ENCODE assay signal across 15 cellular contexts in the genomic region with DNA sequence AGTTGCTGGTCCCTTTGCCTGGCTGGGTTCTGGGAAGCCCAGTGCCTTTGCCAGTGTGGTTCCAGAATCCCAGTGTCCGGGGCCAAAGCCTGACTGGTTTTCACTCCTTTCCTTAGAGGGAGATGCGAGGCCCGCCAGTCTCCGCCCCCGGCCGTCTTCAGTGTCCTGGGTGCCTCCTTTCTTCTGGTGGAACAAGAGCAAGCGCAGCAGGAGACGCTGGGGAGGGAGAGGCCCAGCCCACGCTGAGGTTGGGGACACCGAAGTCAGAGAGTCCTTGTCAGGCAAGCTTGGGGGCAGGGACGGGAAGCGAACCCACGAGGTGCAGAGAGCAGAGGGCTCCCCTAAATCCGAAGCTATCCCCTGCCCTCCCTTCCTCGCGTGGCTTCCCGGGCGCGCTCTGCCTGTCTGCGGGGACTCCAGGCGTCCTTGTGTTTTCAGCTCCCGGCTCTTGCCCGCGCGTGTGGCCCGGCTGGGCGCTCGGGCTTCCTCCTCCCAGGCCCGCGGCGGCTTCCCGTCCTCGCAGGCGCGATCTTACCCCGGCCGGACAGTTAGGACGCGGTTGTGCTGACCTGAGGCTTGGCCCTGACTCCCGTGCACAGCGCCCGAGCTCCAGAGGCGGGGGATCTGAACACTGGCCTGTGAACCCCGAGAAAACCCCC.
DNase-seq lines count a peak whose midpoint lies in the region; ATAC-seq, FAIRE-seq and TF ChIP-seq lines count a peak whose summit lies in the region.
"Had no signal": no experiment of that assay in that cellular context is flagged by ENCODE, and none has a peak within 500 bp of the region (broad histone marks: within the 10 kb centered on the region; RNA-seq: fewer than 3 reads in every experiment).

No MANE protein-coding gene starts in this region.

- ATAC-seq in K562 (peak; percentile 64), aorta (ENCODE audit: low FRiP score) (no peak)

- BruUV-seq in K562 (replicated peaks; lab: Mats Ljungman, UMichigan): no TSS peak

- WGBS in K562 (ENCODE audit: insufficient coverage, low coverage, missing lambda C conversion rate): 1% methylated on average over 39 of the region's 44 CpGs
- 4 to 5% methylated on average over 38 to 44 of the region's 44 CpGs for WGBS in aorta, 2 donors

- H3K79me2 ChIP-seq in K562 (ENCODE audit: control insufficient read depth, insufficient read depth, low read length): no peaks in the 10 kb centered on the region

- no peak for TF ChIP-seq RAD21 in K562 (CRISPR knock-in tag; conservative IDR thresholded peaks at IDR 0.05 in 1 of 2, IDR thresholded peaks at IDR 0.05 in 1 of 2)

- H3K4me3 ChIP-seq in K562 (no peak overlapping the region), iPS-18c (ENCODE audit: insufficient read depth, low read depth, low read length) (peak overlapping the region; percentile 25), skeletal muscle satellite cell (ENCODE audit: low read length) (no peak overlapping the region), aorta (ENCODE audit: low read length in 2 of 2) (no peak overlapping the region)

- H3K9ac ChIP-seq in K562 (ENCODE audit: insufficient read depth in 1 of 2, low read depth in 2 of 2, low read length in 2 of 2) (peak overlapping the region in 1 of 2 experiments; percentile 14; a peak in 1 of 4 replicates), skeletal muscle satellite cell (ENCODE audit: low read depth, low read length) (no peak overlapping the region)

- H3K4me1 ChIP-seq in K562 (replicated peaks in 1 of 2; ENCODE audit: control insufficient read depth in 2 of 2, insufficient read depth in 2 of 2, low read length in 2 of 2) (peaks cover 0 to 9% of the 10 kb centered on the region in 2 experiments; a peak in 2 of 5 replicates), skeletal muscle satellite cell (ENCODE audit: control insufficient read depth, insufficient read depth, low read length) (no peaks in the 10 kb centered on the region), aorta (ENCODE audit: control insufficient read depth in 1 of 2, insufficient read depth in 2 of 2, low read length in 2 of 2) (no peaks in the 10 kb centered on the region)

- H3K9me1 ChIP-seq in K562 (ENCODE audit: control insufficient read depth, insufficient read depth, low read length): no peaks in the 10 kb centered on the region

- H3K9me3 ChIP-seq in K562 (replicated peaks; ENCODE audit: control insufficient read depth, insufficient read depth, low read depth, low read length) (no peaks in the 10 kb centered on the region), iPS-18c (ENCODE audit: control insufficient read depth, insufficient read depth, low read length) (peaks cover 5% of the 10 kb centered on the region), skeletal muscle satellite cell (replicated peaks; ENCODE audit: low read length) (no peaks in the 10 kb centered on the region), aorta (ENCODE audit: control insufficient read depth, low read length) (peaks cover 4% of the 10 kb centered on the region)

- intact Hi-C loops in K562 (cut with micrococcal nuclease): no loop called here
- intact Hi-C loops in aorta (cut with DNase I): no loop called here

- DNase-seq in activated CD4-positive, alpha-beta T cell treated with anti-CD3 and anti-CD28 coated beads for 48 hours: peak; percentile 2
- DNase-seq in activated CD4-positive, alpha-beta T cell treated with anti-CD3 and anti-CD28 coated beads, Interleukin-2, amount 50 U/mL, for 4 hours: no peak
- DNase-seq in K562 (ENCODE audit: extremely low read depth in 1 of 4, low spot score in 3 of 4) (peak in 2 of 4 experiments; percentile 27 to 30), DMS 273 (lab: John Stamatoyannopoulos, UW; ENCODE audit: unreplicated experiment) (no peak), aorta (no peak), NAMALWA (ENCODE audit: low spot score) (no peak)
- DNase-seq: activated CD4-positive, alpha-beta T cell treated with anti-CD3 and anti-CD28 coated beads, Interleukin-2, amount 10 ng/mL, durations not matched to agents 7 days and 5 days; activated naive CD4-positive, alpha-beta T cell; hippocampal formation; NCI-H1105 treated with DMSO at 0.1 percent for 48 hours; NCI-H748 treated with DMSO at 0.1 percent for 48 hours had no signal

- CTCF ChIA-PET in K562 (lab: Yijun Ruan, JAX; ENCODE audit: low intra/inter-chr PET ratio): no interaction called here

- H3K27ac ChIP-seq in K562 (ENCODE audit: extremely low read depth, low read depth, low read length): no peak overlapping the region
- H3K27ac ChIP-seq in aorta (ENCODE audit: low read depth in 1 of 2, low read length in 2 of 2): no peak overlapping the region
- H3K27ac ChIP-seq: HL-60 had no signal

- TF ChIP-seq EP300 in K562 (IDR thresholded peaks at IDR 0.05; ENCODE audit: low read length): no peak

- in situ Hi-C loops in K562 (cut with MboI): no loop called here

- H3K4me2 ChIP-seq in K562 (ENCODE audit: insufficient read depth, low read length): peak overlapping the region; percentile 17; the same call in 1 of the 2 replicates
- H3K4me2 ChIP-seq in skeletal muscle satellite cell (ENCODE audit: low read length): peak overlapping the region; percentile 57

- 0 out of 2 replicates have a peak, but pooled peaks cover 9% of the 10 kb centered on the region for H4K20me1 ChIP-seq in K562 (replicated peaks; ENCODE audit: control insufficient read depth, insufficient read depth, low read length)

- no peak for TF ChIP-seq POLR2A in K562 (conservative IDR thresholded peaks at IDR 0.05)

- POLR2A ChIA-PET in K562 (lab: Yijun Ruan, JAX): interaction anchor here (0.6 to 1.2 kb wide), 5 partner anchors 8 to 349 kb away, joined by 3 to 4 read pairs (median 3); no protein-coding TSS in a partner anchor

- no peak overlapping the region for H2AFZ ChIP-seq in K562 (ENCODE audit: low read depth, low read length)

- TF ChIP-seq CTCF in K562 (IDR thresholded peaks at IDR 0.05 in 2 of 3, conservative IDR thresholded peaks at IDR 0.05 in 1 of 3; ENCODE audit: insufficient read depth in 2 of 3, low read depth in 1 of 3, low read length in 3 of 3): no peak

- H3K36me3 ChIP-seq in K562 (ENCODE audit: control insufficient read depth, insufficient read depth, low read length): no peaks in the 10 kb centered on the region
- H3K36me3 ChIP-seq in skeletal muscle satellite cell (ENCODE audit: insufficient read depth, low read length): no peaks in the 10 kb centered on the region
- no peaks in the 10 kb centered on the region for H3K36me3 ChIP-seq in aorta (ENCODE audit: control insufficient read depth in 1 of 2, insufficient read depth in 2 of 2, low read length in 1 of 2)

- H3K27me3 ChIP-seq in K562 (ENCODE audit: control insufficient read depth in 2 of 2, insufficient read depth in 2 of 2, low read length in 2 of 2): peaks cover 70 to 82% of the 10 kb centered on the region in 2 experiments
- H3K27me3 ChIP-seq in skeletal muscle satellite cell (ENCODE audit: control insufficient read depth, insufficient read depth, low read length): peaks cover 59% of the 10 kb centered on the region
- no peaks in the 10 kb centered on the region for H3K27me3 ChIP-seq in aorta (ENCODE audit: control insufficient read depth in 1 of 2, insufficient read depth in 2 of 2, low read length in 1 of 2)

- no peak for FAIRE-seq in K562 (lab: Jason Lieb, UNC)
- FAIRE-seq: A204.1 had no signal

TF ChIP-seq in K562, 482 proteins besides CTCF, POLR2A, EP300 and RAD21 (continues in another document):
- TF ChIP-seq ILK (tag; IDR thresholded peaks at IDR 0.05; ENCODE audit: borderline replicate concordance, low read depth): no peak
- TF ChIP-seq, protein P1, sequence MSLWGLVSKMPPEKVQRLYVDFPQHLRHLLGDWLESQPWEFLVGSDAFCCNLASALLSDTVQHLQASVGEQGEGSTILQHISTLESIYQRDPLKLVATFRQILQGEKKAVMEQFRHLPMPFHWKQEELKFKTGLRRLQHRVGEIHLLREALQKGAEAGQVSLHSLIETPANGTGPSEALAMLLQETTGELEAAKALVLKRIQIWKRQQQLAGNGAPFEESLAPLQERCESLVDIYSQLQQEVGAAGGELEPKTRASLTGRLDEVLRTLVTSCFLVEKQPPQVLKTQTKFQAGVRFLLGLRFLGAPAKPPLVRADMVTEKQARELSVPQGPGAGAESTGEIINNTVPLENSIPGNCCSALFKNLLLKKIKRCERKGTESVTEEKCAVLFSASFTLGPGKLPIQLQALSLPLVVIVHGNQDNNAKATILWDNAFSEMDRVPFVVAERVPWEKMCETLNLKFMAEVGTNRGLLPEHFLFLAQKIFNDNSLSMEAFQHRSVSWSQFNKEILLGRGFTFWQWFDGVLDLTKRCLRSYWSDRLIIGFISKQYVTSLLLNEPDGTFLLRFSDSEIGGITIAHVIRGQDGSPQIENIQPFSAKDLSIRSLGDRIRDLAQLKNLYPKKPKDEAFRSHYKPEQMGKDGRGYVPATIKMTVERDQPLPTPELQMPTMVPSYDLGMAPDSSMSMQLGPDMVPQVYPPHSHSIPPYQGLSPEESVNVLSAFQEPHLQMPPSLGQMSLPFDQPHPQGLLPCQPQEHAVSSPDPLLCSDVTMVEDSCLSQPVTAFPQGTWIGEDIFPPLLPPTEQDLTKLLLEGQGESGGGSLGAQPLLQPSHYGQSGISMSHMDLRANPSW (CRISPR knock-in tag; IDR thresholded peaks at IDR 0.05): no peak
- no peak for TF ChIP-seq MTF1 (CRISPR knock-in tag; IDR thresholded peaks at IDR 0.05; ENCODE audit: borderline replicate concordance)
- TF ChIP-seq SLC30A9 (CRISPR knock-in tag; IDR thresholded peaks at IDR 0.05): no peak
- TF ChIP-seq NFYB (IDR thresholded peaks at IDR 0.05; ENCODE audit: extremely low read depth, insufficient read length): no peak
- TF ChIP-seq IRF2 (CRISPR knock-in tag; IDR thresholded peaks at IDR 0.05): no peak
- TF ChIP-seq ZNF165 (CRISPR knock-in tag; IDR thresholded peaks at IDR 0.05; ENCODE audit: borderline replicate concordance): no peak
- TF ChIP-seq, protein P2, sequence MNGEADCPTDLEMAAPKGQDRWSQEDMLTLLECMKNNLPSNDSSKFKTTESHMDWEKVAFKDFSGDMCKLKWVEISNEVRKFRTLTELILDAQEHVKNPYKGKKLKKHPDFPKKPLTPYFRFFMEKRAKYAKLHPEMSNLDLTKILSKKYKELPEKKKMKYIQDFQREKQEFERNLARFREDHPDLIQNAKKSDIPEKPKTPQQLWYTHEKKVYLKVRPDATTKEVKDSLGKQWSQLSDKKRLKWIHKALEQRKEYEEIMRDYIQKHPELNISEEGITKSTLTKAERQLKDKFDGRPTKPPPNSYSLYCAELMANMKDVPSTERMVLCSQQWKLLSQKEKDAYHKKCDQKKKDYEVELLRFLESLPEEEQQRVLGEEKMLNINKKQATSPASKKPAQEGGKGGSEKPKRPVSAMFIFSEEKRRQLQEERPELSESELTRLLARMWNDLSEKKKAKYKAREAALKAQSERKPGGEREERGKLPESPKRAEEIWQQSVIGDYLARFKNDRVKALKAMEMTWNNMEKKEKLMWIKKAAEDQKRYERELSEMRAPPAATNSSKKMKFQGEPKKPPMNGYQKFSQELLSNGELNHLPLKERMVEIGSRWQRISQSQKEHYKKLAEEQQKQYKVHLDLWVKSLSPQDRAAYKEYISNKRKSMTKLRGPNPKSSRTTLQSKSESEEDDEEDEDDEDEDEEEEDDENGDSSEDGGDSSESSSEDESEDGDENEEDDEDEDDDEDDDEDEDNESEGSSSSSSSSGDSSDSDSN (IDR thresholded peaks at IDR 0.05; ENCODE audit: borderline replicate concordance in 1 of 2, low read depth in 2 of 2, low read length in 2 of 2): 0 out of 4 replicates have a peak, but pooled peaks of 1 of the 2 experiments have one; percentile 44
